In genomic region chr5:61332369-61332745, GRCh38 we compare ENCODE assay signal across 8 cellular contexts. TPM values are rescaled to one million over a fixed set of nuclear protein-coding genes. Genes with fewer than 3 reads are reported as not detected.
DNase-seq lines count a peak whose midpoint lies in the region; ATAC-seq and TF ChIP-seq lines count a peak whose summit lies in the region.

No MANE protein-coding gene starts in this region.

- peaks cover 2% of the 10 kb centered on the region for H3K9me3 Mint-ChIP-seq in activated CD4-positive, alpha-beta T cell treated with anti-CD3 and anti-CD28 coated beads, Interleukin-2, amount 10 ng/mL, durations not matched to agents 7 days and 5 days

- H3K9me3 ChIP-seq in esophagus squamous epithelium (no peaks in the 10 kb centered on the region), neuronal stem cell (replicated peaks in 1 of 2; ENCODE audit: control insufficient read depth in 2 of 2, insufficient read depth in 1 of 2, low read depth in 1 of 2, low read length in 2 of 2) (peaks cover 0 to 15% of the 10 kb centered on the region in 2 donors)

- peak overlapping the region; percentile 94 for H2BK5ac ChIP-seq in neuronal stem cell (ENCODE audit: low read length)

- H3K4me1 ChIP-seq in esophagus squamous epithelium (peaks cover 19 to 56% (median 32%) of the 10 kb centered on the region in 3 donors), neuronal stem cell (ENCODE audit: control insufficient read depth in 2 of 2, insufficient read depth in 1 of 2, low read depth in 1 of 2, low read length in 2 of 2) (peaks cover 17 to 25% of the 10 kb centered on the region in 2 donors)

- H2BK120ac ChIP-seq in neuronal stem cell (ENCODE audit: low read depth, low read length): no peak overlapping the region

- H3K27me3 ChIP-seq in esophagus squamous epithelium: no peaks in the 10 kb centered on the region
- no peaks in the 10 kb centered on the region for H3K27me3 ChIP-seq in neuronal stem cell (ENCODE audit: control insufficient read depth in 3 of 3, insufficient read depth in 3 of 3, low read depth in 1 of 3, low read length in 3 of 3)

- no peak overlapping the region for H3K4ac ChIP-seq in neuronal stem cell (ENCODE audit: low read length)

- H3K36me3 ChIP-seq in esophagus squamous epithelium (no peaks in the 10 kb centered on the region), neuronal stem cell (replicated peaks in 1 of 2; ENCODE audit: control insufficient read depth in 2 of 2, insufficient read depth in 2 of 2, low read length in 2 of 2) (peaks cover 0 to 34% of the 10 kb centered on the region in 2 donors)

- H3K9ac ChIP-seq in neuronal stem cell (ENCODE audit: low read depth, low read length, poor library complexity): peak overlapping the region; percentile 98

- H3K4me2 ChIP-seq in neuronal stem cell (ENCODE audit: insufficient read depth, low read length, poor library complexity, severe bottlenecking): peak overlapping the region; percentile 45

- H3K27ac ChIP-seq in esophagus squamous epithelium (peak overlapping the region; percentile 86 to 98 (median 95)), neuronal stem cell (replicated peaks; ENCODE audit: low read length) (peak overlapping the region; percentile 85)

- TF ChIP-seq POLR2A in esophagus squamous epithelium (IDR thresholded peaks at IDR 0.05): no peak

- CTCF ChIA-PET in activated CD4-positive, alpha-beta T cell treated with anti-CD3 and anti-CD28 coated beads, Interleukin-2, amount 10 ng/mL, durations not matched to agents 7 days and 5 days (lab: Charles Lee): interaction anchor here (2.3 kb wide), 1 partner anchor 11 kb away, joined by 10 read pairs; no protein-coding TSS in a partner anchor

- no CpG with 5 or more reads among the region's 64 CpGs for WGBS in esophagus squamous epithelium, 2 donors
- no CpG with 5 or more reads among the region's 64 CpGs for WGBS in neuronal stem cell (ENCODE audit: extremely low coverage in 2 of 2, insufficient read length in 2 of 2, insufficient replicate concordance in 1 of 2), 2 donors

- H3K27ac Mint-ChIP-seq in activated CD4-positive, alpha-beta T cell treated with anti-CD3 and anti-CD28 coated beads, Interleukin-2, amount 10 ng/mL, durations not matched to agents 7 days and 5 days: peak overlapping the region; percentile 83

- intact Hi-C loops in esophagus squamous epithelium (cut with DNase I): loop anchor here (5.0 to 10.0 kb wide), 2 partner anchors 82 to 170 kb away; partner anchors contain the start of gene SMIM15

- DNase-seq in NCI-H146 (lab: John Stamatoyannopoulos, UW) (peak; percentile 71), NCI-H146 treated with DMSO at 0.1 percent for 48 hours (lab: John Stamatoyannopoulos, UW; ENCODE audit: unreplicated experiment) (no peak), esophagus squamous epithelium (lab: John Stamatoyannopoulos, UW) (no peak), neuronal stem cell (ENCODE audit: low spot score) (peak; percentile 40), GOT3 (lab: John Stamatoyannopoulos, UW) (no peak)
- peak; percentile 41 for DNase-seq in activated CD4-positive, alpha-beta T cell treated with anti-CD3 and anti-CD28 coated beads, Interleukin-2, amount 10 ng/mL, durations not matched to agents 7 days and 5 days

- H4K91ac ChIP-seq in neuronal stem cell (ENCODE audit: low read depth, low read length, poor library complexity): no peak overlapping the region

- ATAC-seq in HG02981 (IDR thresholded peaks at IDR 0.05; ENCODE audit: unreplicated experiment) (peak; percentile 1), HG02763 (IDR thresholded peaks at IDR 0.05; ENCODE audit: unreplicated experiment) (no peak)

- peaks cover 35% of the 10 kb centered on the region for H3K4me1 Mint-ChIP-seq in activated CD4-positive, alpha-beta T cell treated with anti-CD3 and anti-CD28 coated beads, Interleukin-2, amount 10 ng/mL, durations not matched to agents 7 days and 5 days

- H3K4me3 Mint-ChIP-seq in activated CD4-positive, alpha-beta T cell treated with anti-CD3 and anti-CD28 coated beads, Interleukin-2, amount 10 ng/mL, durations not matched to agents 7 days and 5 days: peak overlapping the region; percentile 94

- no peak overlapping the region for H2AFZ ChIP-seq in neuronal stem cell (ENCODE audit: low read length)

- peaks cover 7% of the 10 kb centered on the region for H3K36me3 Mint-ChIP-seq in activated CD4-positive, alpha-beta T cell treated with anti-CD3 and anti-CD28 coated beads, Interleukin-2, amount 10 ng/mL, durations not matched to agents 7 days and 5 days (ENCODE audit: low read depth)

- no peak overlapping the region for H2BK15ac ChIP-seq in neuronal stem cell (ENCODE audit: low read length)

- peaks cover 44% of the 10 kb centered on the region for H3K27me3 Mint-ChIP-seq in activated CD4-positive, alpha-beta T cell treated with anti-CD3 and anti-CD28 coated beads, Interleukin-2, amount 10 ng/mL, durations not matched to agents 7 days and 5 days

- peak overlapping the region; percentile 85 for H3K23ac ChIP-seq in neuronal stem cell (ENCODE audit: low read depth, low read length, poor library complexity)

- H3K14ac ChIP-seq in neuronal stem cell (ENCODE audit: low read length): peak overlapping the region; percentile 71

- no peak overlapping the region for H2BK12ac ChIP-seq in neuronal stem cell (ENCODE audit: low read length)

- no peak overlapping the region for H4K8ac ChIP-seq in neuronal stem cell (ENCODE audit: low read depth, low read length)

- peak overlapping the region; percentile 97 for H3K18ac ChIP-seq in neuronal stem cell (ENCODE audit: low read length)

- POLR2A ChIA-PET in activated CD4-positive, alpha-beta T cell treated with anti-CD3 and anti-CD28 coated beads, Interleukin-2, amount 10 ng/mL, durations not matched to agents 7 days and 5 days (lab: Charles Lee): interaction anchor here (0.6 kb wide), 1 partner anchor 288 kb away, joined by 4 read pairs; no protein-coding TSS in a partner anchor

- H2AK5ac ChIP-seq in neuronal stem cell (ENCODE audit: low read depth, low read length): no peak overlapping the region

- no peak for TF ChIP-seq CTCF in esophagus squamous epithelium (IDR thresholded peaks at IDR 0.05)

- peaks cover 17% of the 10 kb centered on the region for H3K79me1 ChIP-seq in neuronal stem cell (ENCODE audit: low read depth, low read length)

- H3K4me3 ChIP-seq in esophagus squamous epithelium (peak overlapping the region; percentile 94 to 99 (median 98)), neuronal stem cell (ENCODE audit: low read length in 2 of 2) (peak overlapping the region; percentile 64 to 98)

RNA-seq across cellular contexts. Expression of gene ZSWIM6, which starts 0.3 kb away (rescaled TPM):
- 1 to 10 TPM; 3.8 to 4.3 TPM for total RNA-seq in activated CD4-positive, alpha-beta T cell treated with anti-CD3 and anti-CD28 coated beads, Interleukin-2, amount 10 ng/mL, durations not matched to agents 7 days and 5 days
- 10 to 100 TPM in 2 of 4 donors, 1 to 10 TPM in 2; 6.4 to 12.4 (median 8.8) TPM for total RNA-seq in esophagus squamous epithelium
- polyA plus RNA-seq in neuronal stem cell (2013, experiment 1 of 2): 24.2 TPM
- 25.4 TPM for polyA plus RNA-seq in neuronal stem cell (2013, experiment 2 of 2)

Comparison
In these comparisons a context has a peak if more than half of its experiments do, and no peak if none do; other contexts are left out.
1. DNase-seq: peak in NCI-H146 (single experiment), activated CD4-positive, alpha-beta T cell treated with anti-CD3 and anti-CD28 coated beads, Interleukin-2, amount 10 ng/mL, durations not matched to agents 7 days and 5 days (single experiment) and neuronal stem cell (single experiment); none in NCI-H146 treated with DMSO at 0.1 percent for 48 hours (single experiment), esophagus squamous epithelium (single experiment) and GOT3 (single experiment).